Comparison of ENCODE assay signal across 14 cellular contexts in genomic region chr5:58133631-58134296, GRCh38.
DNase-seq lines count a peak whose midpoint lies in the region; ATAC-seq and TF ChIP-seq lines count a peak whose summit lies in the region.
"Had no signal": no experiment of that assay in that cellular context is flagged by ENCODE, and none has a peak within 500 bp of the region (broad histone marks: within the 10 kb centered on the region; RNA-seq: fewer than 3 reads in every experiment).

No MANE protein-coding gene starts in this region.

- H3K4me1 Mint-ChIP-seq in chondrocyte (ENCODE audit: low read depth): peaks cover 16% of the 10 kb centered on the region
- H3K4me1 Mint-ChIP-seq in Calu3 (ENCODE audit: low read depth, unreplicated experiment): no peaks in the 10 kb centered on the region
- H3K4me1 Mint-ChIP-seq: CD4-positive, alpha-beta memory T cell had no signal

- intact Hi-C loops in Calu3 (cut with micrococcal nuclease; ENCODE audit: unreplicated experiment): loop anchor here (10.0 kb wide), 1 partner anchor 101 kb away; no protein-coding TSS in a partner anchor

- H3K27me3 Mint-ChIP-seq in chondrocyte (ENCODE audit: low read depth) (no peaks in the 10 kb centered on the region), Calu3 (ENCODE audit: unreplicated experiment) (no peaks in the 10 kb centered on the region)

- H3K27ac Mint-ChIP-seq in chondrocyte (ENCODE audit: unreplicated experiment): peak overlapping the region; percentile 19
- no peak overlapping the region for H3K27ac Mint-ChIP-seq in Calu3 (ENCODE audit: unreplicated experiment)
- H3K27ac Mint-ChIP-seq: CD4-positive, alpha-beta memory T cell had no signal

- no peak for ATAC-seq in GM21423 (IDR thresholded peaks at IDR 0.05; ENCODE audit: unreplicated experiment)
- ATAC-seq: HCT116 had no signal

- TF ChIP-seq EP300 in Ishikawa (IDR thresholded peaks at IDR 0.05; ENCODE audit: borderline replicate concordance): no peak

- H3K4me3 Mint-ChIP-seq in chondrocyte (ENCODE audit: unreplicated experiment) (no peak overlapping the region), Calu3 (ENCODE audit: low read depth, unreplicated experiment) (no peak overlapping the region)
- H3K4me3 Mint-ChIP-seq: CD4-positive, alpha-beta memory T cell had no signal

- no peak for TF ChIP-seq RAD21 in Ishikawa (IDR thresholded peaks at IDR 0.05; ENCODE audit: low read depth)

- DNase-seq in AG10803 (ENCODE audit: low read depth) (peak; percentile 96), chondrocyte (ENCODE audit: low spot score) (no peak), left kidney (ENCODE audit: low read depth, low spot score) (peak; percentile 46), Calu3 (no peak), RKO (ENCODE audit: low spot score) (no peak)
- no peak for DNase-seq in stimulated activated naive CD4-positive, alpha-beta T cell treated with Interleukin-2 at 50 U/mL for 16 hours (lab: John Stamatoyannopoulos, UW)
- DNase-seq: activated CD4-positive, alpha-beta T cell treated with anti-CD3 and anti-CD28 coated beads, Interleukin-2, amount 50 U/mL, for 1 hour; activated gamma-delta T cell; CD4-positive, alpha-beta memory T cell; Kasumi-1 had no signal

- TF ChIP-seq CTCF in AG10803 (conservative IDR thresholded peaks at IDR 0.05; ENCODE audit: low read length) (no peak), chondrocyte (IDR thresholded peaks at IDR 0.05) (no peak), Calu3 (IDR thresholded peaks at IDR 0.05; ENCODE audit: unreplicated experiment) (no peak)

- CTCF ChIA-PET in Calu3 (lab: Charles Lee): no interaction called here

- H3K9me3 Mint-ChIP-seq in chondrocyte (ENCODE audit: low read depth) (no peaks in the 10 kb centered on the region), Calu3 (ENCODE audit: low read depth, unreplicated experiment) (no peaks in the 10 kb centered on the region)

- no peak overlapping the region; the same call in 1 of the 2 replicates for H3K4me3 ChIP-seq in AG10803 (ENCODE audit: low read length)
- H3K4me3 ChIP-seq: vagina had no signal

- H3K36me3 Mint-ChIP-seq in chondrocyte (ENCODE audit: low read depth) (no peaks in the 10 kb centered on the region), Calu3 (ENCODE audit: insufficient read depth, unreplicated experiment) (no peaks in the 10 kb centered on the region)
- H3K36me3 Mint-ChIP-seq: CD4-positive, alpha-beta memory T cell had no signal

- no TSS peak for BruUV-seq in Calu3 (replicated peaks; lab: Mats Ljungman, UMichigan)

TF ChIP-seq in Ishikawa, 13 proteins besides CTCF, POLR2A, EP300 and RAD21:
- TF ChIP-seq NFIC (IDR thresholded peaks at IDR 0.05) (0 out of 2 replicates have a peak, but pooled peaks have one; percentile 6), REST (IDR thresholded peaks at IDR 0.05; ENCODE audit: low read depth) (no peak), FOXM1 (IDR thresholded peaks at IDR 0.05; ENCODE audit: borderline replicate concordance, low read depth) (0 out of 2 replicates have a peak, but pooled peaks have one; percentile 15), TAF1 (IDR thresholded peaks at IDR 0.05; ENCODE audit: low read depth) (no peak)

Comparison
In these comparisons a context has a peak if more than half of its experiments do, and no peak if none do; other contexts are left out.
1. DNase-seq: peak in AG10803 (single experiment) and left kidney (single experiment); none in chondrocyte (single experiment), Calu3 (single experiment), stimulated activated naive CD4-positive, alpha-beta T cell treated with Interleukin-2 at 50 U/mL for 16 hours (single experiment) and RKO (single experiment).